Comparison of ENCODE assay signal across 1 cellular context in genomic region chr5:136655429-136655828, GRCh38.
TF ChIP-seq lines count a peak whose summit lies in the region.

No MANE protein-coding gene starts in this region.

TF ChIP-seq in SK-N-SH, 30 proteins besides CTCF, POLR2A, EP300 and RAD21 (continued from another document):
- TF ChIP-seq USF1 (IDR thresholded peaks at IDR 0.05; ENCODE audit: borderline replicate concordance, low read depth): no peak
- 0 out of 2 replicates have a peak, but pooled peaks have one; percentile 3 for TF ChIP-seq FOSL2 (IDR thresholded peaks at IDR 0.05; ENCODE audit: borderline replicate concordance, low read depth)
- TF ChIP-seq RFX5 (IDR thresholded peaks at IDR 0.05; ENCODE audit: low read length): no peak
- TF ChIP-seq SIN3A (IDR thresholded peaks at IDR 0.05; ENCODE audit: borderline replicate concordance, low read depth, low read length): no peak
- no peak for TF ChIP-seq NFIC (IDR thresholded peaks at IDR 0.05; ENCODE audit: borderline replicate concordance)
